Comparison of ENCODE assay signal across 13 cellular contexts in genomic region chr18:3457261-3457724, GRCh38. TPM values are rescaled to one million over a fixed set of nuclear protein-coding genes. Genes with fewer than 3 reads are reported as not detected.
DNase-seq lines count a peak whose midpoint lies in the region; ATAC-seq and TF ChIP-seq lines count a peak whose summit lies in the region.
"Had no signal": no experiment of that assay in that cellular context is flagged by ENCODE, and none has a peak within 500 bp of the region (broad histone marks: within the 10 kb centered on the region; RNA-seq: fewer than 3 reads in every experiment).

No MANE protein-coding gene starts in this region.

- H3K4me1 ChIP-seq in Caco-2 = peaks cover 44% of the 10 kb centered on the region
- peaks cover 60% of the 10 kb centered on the region for H3K4me1 ChIP-seq in OCI-LY3 (ENCODE audit: low read length)
- H3K4me1 ChIP-seq in neural progenitor cell = peaks cover 60% of the 10 kb centered on the region

- H3K9me3 Mint-ChIP-seq in Caco-2 (ENCODE audit: unreplicated experiment) (peaks cover 9% of the 10 kb centered on the region), neural progenitor cell (peaks cover 22% of the 10 kb centered on the region)
- H3K9me3 Mint-ChIP-seq in activated CD8-positive, alpha-beta memory T cell treated with anti-CD3 and anti-CD28 coated beads, Interleukin-2, amount 10 ng/mL, durations not matched to agents 7 days and 5 days (ENCODE audit: low read depth) = no peaks in the 10 kb centered on the region
- H3K9me3 Mint-ChIP-seq in T-helper 2 cell treated with Interferon-gamma antibody and Interleukin-4, amounts not matched to agents 5 μg/mL and 100 μg/mL, for 36 hours = peaks cover 15% of the 10 kb centered on the region

- TF ChIP-seq CTCF in Caco-2 (IDR thresholded peaks at IDR 0.05; ENCODE audit: insufficient read depth in 1 of 2, low read depth in 1 of 2, low read length in 1 of 2, severe bottlenecking in 1 of 2, unreplicated experiment in 1 of 2) (no peak), OCI-LY3 (IDR thresholded peaks at IDR 0.05; ENCODE audit: low read depth, low read length) (no peak), epithelial cell of proximal tubule (conservative IDR thresholded peaks at IDR 0.05; ENCODE audit: low read depth, low read length) (no peak), neural progenitor cell (IDR thresholded peaks at IDR 0.05) (no peak)

- BruUV-seq in Caco-2 (replicated peaks; lab: Mats Ljungman, UMichigan) = no TSS peak

- H3K4me3 ChIP-seq in Caco-2 (ENCODE audit: low read depth, low read length) = no peak overlapping the region
- H3K4me3 ChIP-seq in OCI-LY3 (ENCODE audit: low read length) = no peak overlapping the region
- H3K4me3 ChIP-seq in epithelial cell of proximal tubule (ENCODE audit: low read depth, low read length) = peak overlapping the region; percentile 98
- H3K4me3 ChIP-seq in neural progenitor cell = no peak overlapping the region
- H3K4me3 ChIP-seq: thoracic aorta had no signal

- peak overlapping the region; percentile 97 for H3K27ac Mint-ChIP-seq in Caco-2 (ENCODE audit: unreplicated experiment)
- no peak overlapping the region for H3K27ac Mint-ChIP-seq in neural progenitor cell
- no peak overlapping the region for H3K27ac Mint-ChIP-seq in activated CD8-positive, alpha-beta memory T cell treated with anti-CD3 and anti-CD28 coated beads, Interleukin-2, amount 10 ng/mL, durations not matched to agents 7 days and 5 days
- H3K27ac Mint-ChIP-seq in T-helper 2 cell treated with Interferon-gamma antibody and Interleukin-4, amounts not matched to agents 5 μg/mL and 100 μg/mL, for 36 hours = no peak overlapping the region

- peaks cover 78% of the 10 kb centered on the region for H4K20me1 ChIP-seq in OCI-LY3 (ENCODE audit: insufficient read depth, low read length)
- H4K20me1 ChIP-seq in neural progenitor cell (ENCODE audit: low read depth) = peaks cover 100% of the 10 kb centered on the region

- H3K4me2 ChIP-seq in OCI-LY3 (ENCODE audit: low read length) = peak overlapping the region; percentile 19; the same call in 1 of the 2 replicates
- H3K4me2 ChIP-seq in neural progenitor cell = no peak overlapping the region

- H3K4me1 Mint-ChIP-seq in Caco-2 (ENCODE audit: low read depth, unreplicated experiment) (peaks cover 45% of the 10 kb centered on the region), neural progenitor cell (peaks cover 50% of the 10 kb centered on the region)
- H3K4me1 Mint-ChIP-seq in activated CD8-positive, alpha-beta memory T cell treated with anti-CD3 and anti-CD28 coated beads, Interleukin-2, amount 10 ng/mL, durations not matched to agents 7 days and 5 days = peaks cover 52% of the 10 kb centered on the region
- H3K4me1 Mint-ChIP-seq in T-helper 2 cell treated with Interferon-gamma antibody and Interleukin-4, amounts not matched to agents 5 μg/mL and 100 μg/mL, for 36 hours (ENCODE audit: low read depth) = peaks cover 45% of the 10 kb centered on the region

- no peaks in the 10 kb centered on the region for H3K27me3 Mint-ChIP-seq in Caco-2 (ENCODE audit: insufficient read depth, unreplicated experiment)
- H3K27me3 Mint-ChIP-seq in neural progenitor cell (ENCODE audit: insufficient read depth, low read depth) = peaks cover 6% of the 10 kb centered on the region
- no peaks in the 10 kb centered on the region for H3K27me3 Mint-ChIP-seq in activated CD8-positive, alpha-beta memory T cell treated with anti-CD3 and anti-CD28 coated beads, Interleukin-2, amount 10 ng/mL, durations not matched to agents 7 days and 5 days
- H3K27me3 Mint-ChIP-seq in T-helper 2 cell treated with Interferon-gamma antibody and Interleukin-4, amounts not matched to agents 5 μg/mL and 100 μg/mL, for 36 hours (ENCODE audit: low read depth) = no peaks in the 10 kb centered on the region

- CTCF ChIA-PET in Caco-2 (lab: Charles Lee) = interaction anchor here (1.1 to 1.5 kb wide), 3 partner anchors 10 to 160 kb away, joined by 4 to 9 read pairs (median 4); no protein-coding TSS in a partner anchor
- CTCF ChIA-PET in activated CD8-positive, alpha-beta memory T cell treated with anti-CD3 and anti-CD28 coated beads, Interleukin-2, amount 10 ng/mL, durations not matched to agents 7 days and 5 days (lab: Charles Lee) = interaction anchor here (0.9 to 7.3 kb wide), 10 partner anchors 8 to 208 kb away, joined by 3 to 41 read pairs (median 5); partner anchors contain the start of gene TGIF1

- H3K9me3 ChIP-seq in Caco-2 (0 out of 2 replicates have a peak, but pooled peaks cover 3% of the 10 kb centered on the region), OCI-LY3 (ENCODE audit: insufficient read depth, low read length) (no peaks in the 10 kb centered on the region), neural progenitor cell (ENCODE audit: low read depth) (no peaks in the 10 kb centered on the region)
- H3K9me3 ChIP-seq: thoracic aorta had no signal

- peak overlapping the region; percentile 87 for H3K4me3 Mint-ChIP-seq in Caco-2 (ENCODE audit: unreplicated experiment)
- no peak overlapping the region for H3K4me3 Mint-ChIP-seq in neural progenitor cell
- no peak overlapping the region for H3K4me3 Mint-ChIP-seq in activated CD8-positive, alpha-beta memory T cell treated with anti-CD3 and anti-CD28 coated beads, Interleukin-2, amount 10 ng/mL, durations not matched to agents 7 days and 5 days
- H3K4me3 Mint-ChIP-seq in T-helper 2 cell treated with Interferon-gamma antibody and Interleukin-4, amounts not matched to agents 5 μg/mL and 100 μg/mL, for 36 hours = no peak overlapping the region

- peaks cover 93% of the 10 kb centered on the region for H3K36me3 Mint-ChIP-seq in Caco-2 (ENCODE audit: insufficient read depth, unreplicated experiment)
- H3K36me3 Mint-ChIP-seq in neural progenitor cell = peaks cover 71% of the 10 kb centered on the region
- peaks cover 33% of the 10 kb centered on the region for H3K36me3 Mint-ChIP-seq in activated CD8-positive, alpha-beta memory T cell treated with anti-CD3 and anti-CD28 coated beads, Interleukin-2, amount 10 ng/mL, durations not matched to agents 7 days and 5 days
- peaks cover 46% of the 10 kb centered on the region for H3K36me3 Mint-ChIP-seq in T-helper 2 cell treated with Interferon-gamma antibody and Interleukin-4, amounts not matched to agents 5 μg/mL and 100 μg/mL, for 36 hours (ENCODE audit: low read depth)

- H3K27me3 ChIP-seq in Caco-2 (replicated peaks; ENCODE audit: control insufficient read depth, insufficient read depth, low read length) (no peaks in the 10 kb centered on the region), OCI-LY3 (ENCODE audit: low read depth, low read length) (no peaks in the 10 kb centered on the region), neural progenitor cell (no peaks in the 10 kb centered on the region)

- peaks cover 92% of the 10 kb centered on the region for H3K79me2 ChIP-seq in OCI-LY3 (ENCODE audit: low read length)
- peaks cover 90% of the 10 kb centered on the region for H3K79me2 ChIP-seq in neural progenitor cell (ENCODE audit: low read depth)

- DNase-seq in Caco-2 (no peak), epithelial cell of proximal tubule (ENCODE audit: low read depth) (no peak), neural progenitor cell (ENCODE audit: low spot score) (no peak), OCI-M2 (lab: John Stamatoyannopoulos, UW; ENCODE audit: unreplicated experiment) (no peak)
- no peak for DNase-seq in activated CD8-positive, alpha-beta memory T cell treated with anti-CD3 and anti-CD28 coated beads, Interleukin-2, amount 10 ng/mL, durations not matched to agents 7 days and 5 days
- no peak for DNase-seq in T-helper 2 cell treated with Interferon-gamma antibody and Interleukin-4, amounts not matched to agents 5 μg/mL and 100 μg/mL, for 36 hours (ENCODE audit: low spot score)
- DNase-seq: activated CD8-positive, alpha-beta memory T cell treated with anti-CD3 and anti-CD28 coated beads, Interleukin-2, amount 50 U/mL, for 48 hours; immature natural killer cell; NCI-H524 treated with DMSO at 0.1 percent for 48 hours had no signal

- H3K36me3 ChIP-seq in Caco-2 (ENCODE audit: control insufficient read depth, insufficient read depth, low read length) = peaks cover 7% of the 10 kb centered on the region
- peaks cover 86% of the 10 kb centered on the region for H3K36me3 ChIP-seq in OCI-LY3 (replicated peaks; ENCODE audit: low read depth, low read length)
- H3K36me3 ChIP-seq in neural progenitor cell = peaks cover 39% of the 10 kb centered on the region

- intact Hi-C loops in Caco-2 (cut with micrococcal nuclease; ENCODE audit: unreplicated experiment) = loop anchor here (10.0 kb wide), 1 partner anchor 602 kb away; no protein-coding TSS in a partner anchor

- no peak for ATAC-seq in activated CD8-positive, alpha-beta memory T cell treated with anti-CD3 and anti-CD28 coated beads, Interleukin-2, amount 10 ng/mL, durations not matched to agents 7 days and 5 days
- no peak for ATAC-seq in HG03439 (IDR thresholded peaks at IDR 0.05; ENCODE audit: unreplicated experiment)

- H3K27ac ChIP-seq in OCI-LY3 (ENCODE audit: low read length) = no peak overlapping the region
- H3K27ac ChIP-seq in neural progenitor cell = peak overlapping the region; percentile 93
- H3K27ac ChIP-seq: parathyroid adenoma, thoracic aorta had no signal

- H3F3A ChIP-seq in neural progenitor cell (ENCODE audit: low read depth) = peaks cover 97% of the 10 kb centered on the region

- H2AFZ ChIP-seq in OCI-LY3 (ENCODE audit: low read depth, low read length) = no peak overlapping the region
- H2AFZ ChIP-seq in neural progenitor cell (replicated peaks) = no peak overlapping the region
- H2AFZ ChIP-seq: parathyroid adenoma had no signal

- H3K9ac ChIP-seq in OCI-LY3 (ENCODE audit: low read length) (no peak overlapping the region), neural progenitor cell (no peak overlapping the region)
- H3K9ac ChIP-seq: parathyroid adenoma had no signal

- POLR2A ChIA-PET in Caco-2 (lab: Charles Lee) = interaction anchor here (0.6 to 1.6 kb wide), 2 partner anchors 146 kb away, joined by 3 to 10 read pairs; no protein-coding TSS in a partner anchor

RNA-seq across cellular contexts. Expression of gene TGIF1, which starts 7.3 kb away (rescaled TPM):
- total RNA-seq in Caco-2 (2022) = 103 and 107 TPM in 2 replicates
- total RNA-seq in epithelial cell of proximal tubule = 165 and 170 TPM in 2 replicates
- 260 and 261 TPM in 2 replicates for total RNA-seq in neural progenitor cell (ENCODE audit: low replicate concordance)
- total RNA-seq in activated CD8-positive, alpha-beta memory T cell treated with anti-CD3 and anti-CD28 coated beads, Interleukin-2, amount 10 ng/mL, durations not matched to agents 7 days and 5 days = 10 to 100 TPM in 1 of 2 experiments, 1 to 10 TPM in 1; 9.7 to 19.0 TPM
